Comparison of ENCODE assay signal across 8 cellular contexts in genomic region chr9:71819115-71819739, GRCh38. TPM values are rescaled to one million over a fixed set of nuclear protein-coding genes. Genes with fewer than 3 reads are reported as not detected.
DNase-seq lines count a peak whose midpoint lies in the region; TF ChIP-seq lines count a peak whose summit lies in the region.

No MANE protein-coding gene starts in this region.

- intact Hi-C loops in vagina (cut with DNase I), result no loop called here

- H3K4me1 ChIP-seq in BE2C (no peaks in the 10 kb centered on the region), vagina (peaks cover 6% of the 10 kb centered on the region)

- H3K4me3 ChIP-seq in BE2C (ENCODE audit: low read depth, low read length), result no peak overlapping the region
- H3K4me3 ChIP-seq in vagina, result no peak overlapping the region

- H3K36me3 ChIP-seq in BE2C, result no peaks in the 10 kb centered on the region
- H3K36me3 ChIP-seq in vagina, result no peaks in the 10 kb centered on the region

- DNase-seq in BE2C, result peak; percentile 51
- peak; percentile 31 for DNase-seq in GM13976 (ENCODE audit: low spot score)
- peak in 4 of 5 donors; percentile 16 to 52 (median 29) for DNase-seq in T-helper 1 cell
- peak; percentile 68 for DNase-seq in dermis blood vessel endothelial cell
- DNase-seq in mucosa of gallbladder (ENCODE audit: low spot score), result peak; percentile 54
- no peak for DNase-seq in vagina (ENCODE audit: extremely low spot score in 2 of 2)
- no peak for DNase-seq in GM19238 (ENCODE audit: insufficient read length, low spot score)
- DNase-seq in NCI-H187 treated with DMSO at 0.1 percent for 48 hours (lab: John Stamatoyannopoulos, UW), result no peak

- TF ChIP-seq CTCF in BE2C (IDR thresholded peaks at IDR 0.05; ENCODE audit: low read depth, low read length), result peak; percentile 78
- TF ChIP-seq CTCF in GM13976 (IDR thresholded peaks at IDR 0.05; ENCODE audit: borderline replicate concordance, control extremely low read depth, extremely low read depth, insufficient read depth, missing control alignments), result peak; percentile 43
- TF ChIP-seq CTCF in vagina (IDR thresholded peaks at IDR 0.05), result peak; percentile 53 to 65 (median 58)

- no peak overlapping the region for H3K27ac ChIP-seq in vagina

- in situ Hi-C loops in GM13976 (cut with MboI; ENCODE audit: low sequenced_read_pairs, unreplicated experiment), result loop anchor here (25.0 kb wide), 1 partner anchor 443 kb away; no protein-coding TSS in a partner anchor

- no peaks in the 10 kb centered on the region for H3K27me3 ChIP-seq in BE2C
- no peaks in the 10 kb centered on the region for H3K27me3 ChIP-seq in vagina

- TF ChIP-seq POLR2A in vagina (IDR thresholded peaks at IDR 0.05), result no peak

- H3K9me3 ChIP-seq in BE2C, result no peaks in the 10 kb centered on the region
- no peaks in the 10 kb centered on the region for H3K9me3 ChIP-seq in vagina

RNA-seq across cellular contexts. Expression of gene CEMIP2, which starts 50.9 kb away (rescaled TPM):
- 1.8 TPM for polyA plus RNA-seq in BE2C (2012; ENCODE audit: insufficient read depth, insufficient read length, low read depth)
- total RNA-seq in dermis blood vessel endothelial cell (204 and 216 TPM in 2 replicates), mucosa of gallbladder (103 TPM), vagina (46.7 TPM)

Comparison
In these comparisons a context has a peak if more than half of its experiments do, and no peak if none do; other contexts are left out.
1. DNase-seq: peak in BE2C (single experiment), GM13976 (single experiment), T-helper 1 cell (4 of 5), dermis blood vessel endothelial cell (single experiment) and mucosa of gallbladder (single experiment); none in vagina (0 of 2), GM19238 (single experiment) and NCI-H187 treated with DMSO at 0.1 percent for 48 hours (single experiment).
2. Peak in every context shown above with its lines, with median percentiles within 50 percentile points of each other: CTCF ChIP-seq.